In the genomic region with DNA sequence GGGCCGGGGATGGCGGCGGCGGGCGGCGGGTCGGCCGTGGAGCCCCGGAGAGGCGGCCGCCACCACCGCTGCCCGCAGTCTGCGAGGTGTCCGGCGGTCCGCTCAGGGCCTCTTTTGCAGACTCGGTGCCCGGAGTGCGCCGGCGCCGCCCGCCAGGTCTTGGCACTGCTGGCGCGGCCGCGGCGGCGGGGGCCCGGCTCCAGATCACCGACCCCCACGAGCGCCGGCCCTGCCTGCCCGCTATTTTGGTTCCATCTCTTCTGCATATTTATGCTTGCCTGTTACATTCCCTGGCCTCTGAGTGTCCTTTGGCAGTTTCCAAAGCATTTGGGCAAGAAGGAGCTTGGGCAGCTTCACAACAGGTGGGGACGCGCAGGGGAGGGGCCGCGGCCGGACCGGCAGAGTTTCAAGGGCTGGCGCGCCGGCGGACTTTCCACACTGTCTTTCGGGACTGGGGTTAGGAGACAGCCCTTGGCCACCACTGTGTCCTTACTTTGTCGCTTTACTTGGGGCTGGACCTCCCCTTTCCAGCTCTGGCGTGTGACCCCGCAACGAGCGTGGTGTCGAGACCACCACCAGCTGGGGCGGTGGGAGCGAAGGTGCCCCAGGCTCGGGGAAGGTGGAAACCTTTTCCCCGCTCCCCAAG, we compare ENCODE assay signal across 8 cellular contexts. TPM values are rescaled to one million over a fixed set of nuclear protein-coding genes. Genes with fewer than 3 reads are reported as not detected.
DNase-seq lines count a peak whose midpoint lies in the region; ATAC-seq and TF ChIP-seq lines count a peak whose summit lies in the region.

No MANE protein-coding gene starts in this region.

- H3K36me3 ChIP-seq in A673 (ENCODE audit: insufficient read depth, low read length, poor library complexity, severe bottlenecking) (no peaks in the 10 kb centered on the region), Peyer's patch (no peaks in the 10 kb centered on the region), vagina (no peaks in the 10 kb centered on the region)

- CTCF ChIA-PET in A673 (lab: Charles Lee), result interaction anchor here (0.6 to 0.7 kb wide), 2 partner anchors 25 to 197 kb away, joined by 3 read pairs; no protein-coding TSS in a partner anchor
- CTCF ChIA-PET in activated naive CD4-positive, alpha-beta T cell treated with anti-CD3 and anti-CD28 coated beads for 36 hours (lab: Charles Lee), result interaction anchor here (1.2 to 1.8 kb wide), 2 partner anchors 12 to 37 kb away, joined by 5 to 12 read pairs; no protein-coding TSS in a partner anchor

- TF ChIP-seq CTCF in A673 (conservative IDR thresholded peaks at IDR 0.05; ENCODE audit: low read depth, low read length) (no peak), Peyer's patch (IDR thresholded peaks at IDR 0.05) (no peak), omental fat pad (IDR thresholded peaks at IDR 0.05) (no peak), vagina (IDR thresholded peaks at IDR 0.05) (no peak)

- no peaks in the 10 kb centered on the region for H3K9me3 ChIP-seq in A673 (ENCODE audit: low read depth, low read length, poor library complexity, severe bottlenecking)
- no peaks in the 10 kb centered on the region for H3K9me3 ChIP-seq in Peyer's patch
- H3K9me3 ChIP-seq in vagina, result no peaks in the 10 kb centered on the region

- DNase-seq in A673 (ENCODE audit: low spot score) (peak; percentile 50), Peyer's patch (peak; percentile 60 to 76 (median 74)), glomerular visceral epithelial cell (ENCODE audit: extremely low spot score) (peak; percentile 45), omental fat pad (ENCODE audit: low spot score) (peak; percentile 42), vagina (ENCODE audit: extremely low spot score in 2 of 2) (no peak)
- DNase-seq in activated naive CD4-positive, alpha-beta T cell treated with anti-CD3 and anti-CD28 coated beads for 36 hours, result peak; percentile 32

- H3K27ac ChIP-seq in A673 (ENCODE audit: low read depth, low read length, poor library complexity, severe bottlenecking) (peak overlapping the region; percentile 87), Peyer's patch (peak overlapping the region; percentile 95 to 99 (median 96)), vagina (peak overlapping the region; percentile 96)

- no peaks in the 10 kb centered on the region for H3K9me3 Mint-ChIP-seq in activated naive CD4-positive, alpha-beta T cell treated with anti-CD3 and anti-CD28 coated beads for 36 hours

- H3K27ac Mint-ChIP-seq in activated naive CD4-positive, alpha-beta T cell treated with anti-CD3 and anti-CD28 coated beads for 36 hours, result peak overlapping the region; percentile 98

- no peaks in the 10 kb centered on the region for H3K27me3 ChIP-seq in A673 (replicated peaks; ENCODE audit: insufficient read depth, low read depth, low read length, poor library complexity)
- no peaks in the 10 kb centered on the region for H3K27me3 ChIP-seq in Peyer's patch
- H3K27me3 ChIP-seq in vagina, result no peaks in the 10 kb centered on the region

- BruUV-seq in A673 (replicated peaks; lab: Mats Ljungman, UMichigan), result no TSS peak

- intact Hi-C loops in A673 (cut with micrococcal nuclease; ENCODE audit: unreplicated experiment), result no loop called here
- intact Hi-C loops in activated naive CD4-positive, alpha-beta T cell treated with anti-CD3 and anti-CD28 coated beads for 36 hours (cut with micrococcal nuclease), result loop anchor here (1.0 to 10.0 kb wide), 12 partner anchors 30 to 1795 kb away; partner anchors contain the start of genes CPEB2, DCAF16, LAP3 and LCORL
- intact Hi-C loops in vagina (cut with DNase I), result loop anchor here (10.0 kb wide), 1 partner anchor 1222 kb away; the partner anchor contains the start of gene CPEB2

- peak overlapping the region; percentile 91 for H3K4me3 Mint-ChIP-seq in activated naive CD4-positive, alpha-beta T cell treated with anti-CD3 and anti-CD28 coated beads for 36 hours

- H3K4me3 ChIP-seq in A673 (ENCODE audit: low read depth, low read length, poor library complexity, severe bottlenecking), result peak overlapping the region; percentile 89
- peak overlapping the region; percentile 87 to 97 (median 95) for H3K4me3 ChIP-seq in Peyer's patch
- H3K4me3 ChIP-seq in vagina, result peak overlapping the region; percentile 82 to 97

- no peaks in the 10 kb centered on the region for H3K27me3 Mint-ChIP-seq in activated naive CD4-positive, alpha-beta T cell treated with anti-CD3 and anti-CD28 coated beads for 36 hours (ENCODE audit: low read depth)

- ATAC-seq in GM18861 (IDR thresholded peaks at IDR 0.05; ENCODE audit: unreplicated experiment) (peak; percentile 21), HG03095 (IDR thresholded peaks at IDR 0.05; ENCODE audit: unreplicated experiment) (peak; percentile 41), omental fat pad (ENCODE audit: low FRiP score) (peak; percentile 56)

- H3K36me3 Mint-ChIP-seq in activated naive CD4-positive, alpha-beta T cell treated with anti-CD3 and anti-CD28 coated beads for 36 hours (ENCODE audit: low read depth), result peaks cover 2% of the 10 kb centered on the region

- TF ChIP-seq POLR2A in Peyer's patch (IDR thresholded peaks at IDR 0.05) (no peak), vagina (IDR thresholded peaks at IDR 0.05) (no peak)

- H3K4me1 ChIP-seq in A673 (ENCODE audit: insufficient read depth, low read length, poor library complexity, severe bottlenecking) (peaks cover 45% of the 10 kb centered on the region), Peyer's patch (peaks cover 0 to 23% (median 6%) of the 10 kb centered on the region in 4 donors), vagina (peaks cover 36% of the 10 kb centered on the region)

- H3K4me1 Mint-ChIP-seq in activated naive CD4-positive, alpha-beta T cell treated with anti-CD3 and anti-CD28 coated beads for 36 hours (ENCODE audit: low read depth), result peaks cover 60% of the 10 kb centered on the region

- POLR2A ChIA-PET in A673 (lab: Charles Lee; ENCODE audit: low non-redundant PET), result no interaction called here

RNA-seq across cellular contexts. Expression of gene TAPT1, which starts 0.7 kb away (rescaled TPM):
- total RNA-seq in A673 (2021) (48.6 and 54.0 TPM in 2 replicates), Peyer's patch (10 to 100 TPM; 22.4 to 43.7 (median 33.7) TPM), omental fat pad (10 to 100 TPM; 21.5 to 31.9 (median 28.6) TPM), vagina (28.5 TPM)
- total RNA-seq in activated naive CD4-positive, alpha-beta T cell treated with anti-CD3 and anti-CD28 coated beads for 36 hours, result 10 to 100 TPM; 48.6 to 48.9 TPM

Comparison
In these comparisons a context has a peak if more than half of its experiments do, and no peak if none do; other contexts are left out.
1. DNase-seq: peak in A673 (single experiment), Peyer's patch (3 of 3), activated naive CD4-positive, alpha-beta T cell treated with anti-CD3 and anti-CD28 coated beads for 36 hours (single experiment), glomerular visceral epithelial cell (single experiment) and omental fat pad (single experiment); none in vagina (0 of 2).
2. Peak in every context shown above with its lines, with median percentiles within 50 percentile points of each other: H3K27ac ChIP-seq, H3K4me3 ChIP-seq and ATAC-seq.